Comparison of ENCODE assay signal across 15 cellular contexts in the genomic region with DNA sequence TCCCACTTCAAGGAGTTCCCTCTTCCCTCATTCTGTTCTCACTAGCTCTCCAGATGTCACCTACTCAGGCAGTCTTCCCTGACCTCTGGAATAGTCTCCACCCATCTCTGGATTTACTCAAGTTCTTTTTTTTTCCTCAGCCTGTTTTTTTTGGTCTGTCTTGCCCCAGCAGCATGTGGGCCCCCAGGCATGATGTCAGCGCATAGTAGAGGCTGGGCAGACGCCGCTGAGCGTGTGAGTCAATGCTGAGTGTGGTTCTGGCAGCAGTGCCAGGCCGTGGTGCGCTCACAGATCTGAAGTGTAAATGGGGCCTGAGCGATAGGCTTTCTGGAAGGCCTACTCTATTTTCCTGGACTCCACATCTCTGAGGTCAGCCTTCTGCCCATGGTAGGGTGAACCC. TPM values are rescaled to one million over a fixed set of nuclear protein-coding genes. Genes with fewer than 3 reads are reported as not detected.
A peak's percentile ranks its signal among the peaks of the same experiment; 100 is the strongest.
DNase-seq lines count a peak whose midpoint lies in the region; ATAC-seq and TF ChIP-seq lines count a peak whose summit lies in the region.
"Had no signal": no experiment of that assay in that cellular context is flagged by ENCODE, and none has a peak within 500 bp of the region (broad histone marks: within the 10 kb centered on the region; RNA-seq: fewer than 3 reads in every experiment).

No MANE protein-coding gene starts in this region.

- no peaks in the 10 kb centered on the region for H3K79me2 ChIP-seq in Karpas-422 (ENCODE audit: low read length)

- no peaks in the 10 kb centered on the region for H3K36me3 ChIP-seq in Karpas-422 (ENCODE audit: insufficient read depth, low read length)

- no peaks in the 10 kb centered on the region for H3K9me3 ChIP-seq in Karpas-422 (ENCODE audit: low read length)

- H3K27ac Mint-ChIP-seq in chondrocyte (ENCODE audit: unreplicated experiment) = peak overlapping the region; percentile 80
- H3K27ac Mint-ChIP-seq: activated naive CD4-positive, alpha-beta T cell treated with anti-CD3 and anti-CD28 coated beads, Interleukin-2, amount 50 U/mL, for 24 hours had no signal

- no peak overlapping the region for H3K27ac ChIP-seq in Karpas-422 (ENCODE audit: low read length)

- DNase-seq in AG10803 (ENCODE audit: low read depth) (peak; percentile 84), Karpas-422 (peak; percentile 39), chondrocyte (ENCODE audit: low spot score) (peak; percentile 91), occipital lobe (lab: John Stamatoyannopoulos, UW) (peak; percentile 33), mesenteric fat pad (ENCODE audit: low spot score) (no peak), LoVo (ENCODE audit: low spot score) (no peak)
- DNase-seq: activated CD4-positive, CD25-positive, alpha-beta regulatory T cell treated with anti-CD3 and anti-CD28 coated beads, Interleukin-2, amount 50 U/mL, for 72 hours; Calu3; foreskin melanocyte; NCI-H1436 treated with DMSO at 0.1 percent for 48 hours; substantia nigra had no signal

- no peaks in the 10 kb centered on the region for H3K27me3 ChIP-seq in Karpas-422 (ENCODE audit: low read length)

- no peaks in the 10 kb centered on the region for H3K36me3 Mint-ChIP-seq in chondrocyte (ENCODE audit: low read depth)
- H3K36me3 Mint-ChIP-seq: activated naive CD4-positive, alpha-beta T cell treated with anti-CD3 and anti-CD28 coated beads, Interleukin-2, amount 50 U/mL, for 24 hours had no signal

- H4K20me1 ChIP-seq in Karpas-422 (ENCODE audit: insufficient read depth, low read depth, low read length) = no peaks in the 10 kb centered on the region

- H3K9me2 ChIP-seq in Karpas-422 (replicated peaks; ENCODE audit: insufficient read depth, low read length) = no peaks in the 10 kb centered on the region

- no peak overlapping the region for H3K4me3 Mint-ChIP-seq in chondrocyte (ENCODE audit: unreplicated experiment)
- H3K4me3 Mint-ChIP-seq: activated naive CD4-positive, alpha-beta T cell treated with anti-CD3 and anti-CD28 coated beads, Interleukin-2, amount 50 U/mL, for 24 hours had no signal

- H3K27me3 Mint-ChIP-seq in chondrocyte (ENCODE audit: low read depth) = no peaks in the 10 kb centered on the region
- H3K27me3 Mint-ChIP-seq: activated naive CD4-positive, alpha-beta T cell treated with anti-CD3 and anti-CD28 coated beads, Interleukin-2, amount 50 U/mL, for 24 hours had no signal

- TF ChIP-seq CTCF in AG10803 (conservative IDR thresholded peaks at IDR 0.05; ENCODE audit: low read length) (no peak), chondrocyte (IDR thresholded peaks at IDR 0.05) (no peak)

- ATAC-seq in HG02571 (IDR thresholded peaks at IDR 0.05; ENCODE audit: unreplicated experiment) (no peak), HG03565 (IDR thresholded peaks at IDR 0.05; ENCODE audit: unreplicated experiment) (no peak)

- H3K4me3 ChIP-seq in AG10803 (ENCODE audit: low read length) (no peak overlapping the region), Karpas-422 (ENCODE audit: low read length) (no peak overlapping the region)

- no peaks in the 10 kb centered on the region for H3K4me1 ChIP-seq in Karpas-422 (ENCODE audit: low read length)

- H3K9me3 Mint-ChIP-seq in chondrocyte (ENCODE audit: low read depth) = peaks cover 27% of the 10 kb centered on the region
- H3K9me3 Mint-ChIP-seq: activated naive CD4-positive, alpha-beta T cell treated with anti-CD3 and anti-CD28 coated beads, Interleukin-2, amount 50 U/mL, for 24 hours had no signal

- no peak overlapping the region for H2AFZ ChIP-seq in Karpas-422 (ENCODE audit: low read length)

- no peak overlapping the region for H3K9ac ChIP-seq in Karpas-422 (ENCODE audit: low read length)

- H3K4me1 Mint-ChIP-seq in chondrocyte (ENCODE audit: low read depth) = no peaks in the 10 kb centered on the region
- H3K4me1 Mint-ChIP-seq: activated naive CD4-positive, alpha-beta T cell treated with anti-CD3 and anti-CD28 coated beads, Interleukin-2, amount 50 U/mL, for 24 hours had no signal

- H3K4me2 ChIP-seq in Karpas-422 (ENCODE audit: low read depth, low read length, poor library complexity, severe bottlenecking) = no peak overlapping the region

RNA-seq across cellular contexts. Expression of a gene that starts 2.7 kb away (rescaled TPM):
- not detected in 2 replicates for total RNA-seq in Karpas-422 (2014; rRNA removed; shearing (Covaris generic); ENCODE audit: low replicate concordance)
- total RNA-seq in chondrocyte = not detected in 3 replicates
- total RNA-seq in occipital lobe = not detected
- not detected for total RNA-seq in mesenteric fat pad
- total RNA-seq: Calu3, mononuclear cell had no signal

Comparison
In these comparisons a context has a peak if more than half of its experiments do, and no peak if none do; other contexts are left out.
1. DNase-seq: peak in AG10803 (single experiment), Karpas-422 (single experiment), chondrocyte (single experiment) and occipital lobe (single experiment); none in mesenteric fat pad (single experiment) and LoVo (single experiment).